In the genomic region with DNA sequence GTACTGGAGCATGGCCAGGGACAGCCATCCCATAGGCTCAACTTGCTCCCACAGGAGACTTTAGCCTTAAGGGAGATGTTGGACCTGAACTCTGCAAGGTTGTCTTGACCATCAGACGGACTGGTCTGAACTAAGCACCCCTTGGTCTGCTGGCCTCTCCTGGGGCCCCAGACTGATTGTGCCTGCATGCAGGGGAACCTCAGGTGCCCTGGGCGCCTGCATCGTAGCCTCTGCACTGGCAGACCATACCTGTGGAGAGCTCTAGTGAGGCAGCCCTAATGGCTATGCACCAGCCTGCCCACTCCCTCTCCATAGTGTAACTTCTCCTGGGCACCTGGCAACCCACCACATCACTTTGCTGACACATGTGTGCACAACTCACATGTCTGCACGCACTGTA, we compare ENCODE assay signal across 19 cellular contexts.
DNase-seq lines count a peak whose midpoint lies in the region; ATAC-seq, FAIRE-seq and TF ChIP-seq lines count a peak whose summit lies in the region.
"Had no signal": no experiment of that assay in that cellular context is flagged by ENCODE, and none has a peak within 500 bp of the region (broad histone marks: within the 10 kb centered on the region; RNA-seq: fewer than 3 reads in every experiment).

No MANE protein-coding gene starts in this region.

- 91% methylated on average over 4 of the region's 4 CpGs for WGBS in sigmoid colon, 2 donors

- TF ChIP-seq EP300 in sigmoid colon (IDR thresholded peaks at IDR 0.05): no peak

- H3K27ac Mint-ChIP-seq in T-helper 2 cell treated with Interferon-gamma antibody and Interleukin-4, amounts not matched to agents 5 μg/mL and 100 μg/mL, for 36 hours: no peak overlapping the region
- H3K27ac Mint-ChIP-seq: CD4-positive, alpha-beta memory T cell; H9 had no signal

- no peak for FAIRE-seq in kidney (lab: Jason Lieb, UNC)
- FAIRE-seq: GM12891, GM18507, H1 had no signal

- H3K36me3 ChIP-seq in kidney (ENCODE audit: control insufficient read depth in 1 of 2, insufficient read depth in 2 of 2, low read length in 2 of 2) (no peaks in the 10 kb centered on the region), sigmoid colon (no peaks in the 10 kb centered on the region)

- TF ChIP-seq CTCF in kidney (IDR thresholded peaks at IDR 0.05; ENCODE audit: borderline replicate concordance, extremely low read depth, insufficient read depth) (no peak), sigmoid colon (IDR thresholded peaks at IDR 0.05) (no peak)

- no peaks in the 10 kb centered on the region for H3K36me3 Mint-ChIP-seq in T-helper 2 cell treated with Interferon-gamma antibody and Interleukin-4, amounts not matched to agents 5 μg/mL and 100 μg/mL, for 36 hours (ENCODE audit: low read depth)
- H3K36me3 Mint-ChIP-seq: CD4-positive, alpha-beta memory T cell had no signal

- no peak overlapping the region for H3K9ac ChIP-seq in kidney (ENCODE audit: low read length in 2 of 2)
- H3K9ac ChIP-seq: GM23248 had no signal

- H3K4me3 Mint-ChIP-seq in T-helper 2 cell treated with Interferon-gamma antibody and Interleukin-4, amounts not matched to agents 5 μg/mL and 100 μg/mL, for 36 hours: no peak overlapping the region
- H3K4me3 Mint-ChIP-seq: CD4-positive, alpha-beta memory T cell; H9 had no signal

- intact Hi-C loops in kidney (cut with DNase I) (no loop called here), sigmoid colon (cut with DNase I) (no loop called here)

- H3K9me3 Mint-ChIP-seq in T-helper 2 cell treated with Interferon-gamma antibody and Interleukin-4, amounts not matched to agents 5 μg/mL and 100 μg/mL, for 36 hours: no peaks in the 10 kb centered on the region

- TF ChIP-seq POLR2A in sigmoid colon (IDR thresholded peaks at IDR 0.05): no peak

- H3K9me3 ChIP-seq in kidney (ENCODE audit: control insufficient read depth in 1 of 2, low read length in 2 of 2) (no peaks in the 10 kb centered on the region), sigmoid colon (no peaks in the 10 kb centered on the region)

- no peak overlapping the region for H3K4me3 ChIP-seq in kidney (ENCODE audit: low read length in 2 of 2)
- no peak overlapping the region for H3K4me3 ChIP-seq in sigmoid colon
- H3K4me3 ChIP-seq: GM23248 had no signal

- peak; percentile 14 for ATAC-seq in stimulated activated naive CD8-positive, alpha-beta T cell treated with anti-CD3 and anti-CD28 coated beads, Interleukin-15, Interleukin-2, amounts not matched to agents 100 U/mL and 50 U/mL, for 24 hours
- no peak for ATAC-seq in GM18867 (IDR thresholded peaks at IDR 0.05; ENCODE audit: unreplicated experiment)
- no peak for ATAC-seq in HG03097 (IDR thresholded peaks at IDR 0.05; ENCODE audit: low FRiP score, unreplicated experiment)
- ATAC-seq: HCT116 had no signal

- no peaks in the 10 kb centered on the region for H3K4me1 Mint-ChIP-seq in T-helper 2 cell treated with Interferon-gamma antibody and Interleukin-4, amounts not matched to agents 5 μg/mL and 100 μg/mL, for 36 hours (ENCODE audit: low read depth)
- H3K4me1 Mint-ChIP-seq: CD4-positive, alpha-beta memory T cell had no signal

- H3K27me3 ChIP-seq in sigmoid colon: no peaks in the 10 kb centered on the region

- H3K27me3 Mint-ChIP-seq in T-helper 2 cell treated with Interferon-gamma antibody and Interleukin-4, amounts not matched to agents 5 μg/mL and 100 μg/mL, for 36 hours (ENCODE audit: low read depth): no peaks in the 10 kb centered on the region
- H3K27me3 Mint-ChIP-seq: CD4-positive, alpha-beta memory T cell had no signal

- H3K4me1 ChIP-seq in kidney (ENCODE audit: control insufficient read depth in 1 of 2, insufficient read depth in 1 of 2, low read depth in 1 of 2, low read length in 2 of 2) (no peaks in the 10 kb centered on the region), sigmoid colon (no peaks in the 10 kb centered on the region)

- no peak overlapping the region for H3K27ac ChIP-seq in kidney (ENCODE audit: low read depth in 2 of 2, low read length in 2 of 2)
- no peak overlapping the region for H3K27ac ChIP-seq in sigmoid colon
- H3K27ac ChIP-seq: GM23248 had no signal

- DNase-seq in kidney (peak; percentile 45), sigmoid colon (peak; percentile 36)
- DNase-seq in stimulated activated naive CD8-positive, alpha-beta T cell treated with anti-CD3 and anti-CD28 coated beads, Interleukin-15, Interleukin-2, amounts not matched to agents 100 U/mL and 50 U/mL, for 24 hours: no peak
- no peak for DNase-seq in T-helper 2 cell treated with Interferon-gamma antibody and Interleukin-4, amounts not matched to agents 5 μg/mL and 100 μg/mL, for 36 hours (ENCODE audit: low spot score)
- DNase-seq: C1 segment of cervical spinal cord; Calu3; CD4-positive, alpha-beta memory T cell; COR-L47; DMS53; DMS79 treated with DMSO at 0.1 percent for 48 hours; GF-D8; GM23248; H9 had no signal

Comparison
In these comparisons a context has a peak if more than half of its experiments do, and no peak if none do; other contexts are left out.
1. DNase-seq: peak in kidney (single experiment) and sigmoid colon (single experiment); none in stimulated activated naive CD8-positive, alpha-beta T cell treated with anti-CD3 and anti-CD28 coated beads, Interleukin-15, Interleukin-2, amounts not matched to agents 100 U/mL and 50 U/mL, for 24 hours (single experiment) and T-helper 2 cell treated with Interferon-gamma antibody and Interleukin-4, amounts not matched to agents 5 μg/mL and 100 μg/mL, for 36 hours (single experiment).